ENCODE assay signal across 1 cellular context in genomic region chr19:2296141-2296540, GRCh38.
TF ChIP-seq lines count a peak whose summit lies in the region.

No MANE protein-coding gene starts in this region.

TF ChIP-seq in K562, 482 proteins besides CTCF, POLR2A, EP300 and RAD21:
- TF ChIP-seq POLR2G (IDR thresholded peaks at IDR 0.05; ENCODE audit: low read depth, low read length) = peak; percentile 18; the same call in 1 of the 2 replicates
- no peak for TF ChIP-seq SMARCA5 (IDR thresholded peaks at IDR 0.05)
